In genomic region chr1:205495237-205495823, GRCh38 we compare ENCODE assay signal across 1 cellular context.
TF ChIP-seq lines count a peak whose summit lies in the region.

No MANE protein-coding gene starts in this region.

TF ChIP-seq in K562, 482 proteins besides CTCF, POLR2A, EP300 and RAD21 (continued from another document):
- TF ChIP-seq PRDM10 (IDR thresholded peaks at IDR 0.05; ENCODE audit: partially characterized antibody) (no peak), FOXJ2 (tag; IDR thresholded peaks at IDR 0.05) (no peak), NFRKB (IDR thresholded peaks at IDR 0.05; ENCODE audit: low read depth) (no peak), ZNF174 (CRISPR knock-in tag; IDR thresholded peaks at IDR 0.05) (no peak), CC2D1A (IDR thresholded peaks at IDR 0.05) (no peak), NCOR1 (IDR thresholded peaks at IDR 0.05) (no peak), LARP7 (IDR thresholded peaks at IDR 0.05) (no peak), HMBOX1 (IDR thresholded peaks at IDR 0.05) (no peak), C11orf30 (IDR thresholded peaks at IDR 0.05; ENCODE audit: low read depth) (no peak), ETV5 (CRISPR knock-in tag; IDR thresholded peaks at IDR 0.05; ENCODE audit: low read depth) (no peak), NFIC (IDR thresholded peaks at IDR 0.05) (0 out of 2 replicates have a peak, but pooled peaks have one; percentile 35), TAF9B (IDR thresholded peaks at IDR 0.05; ENCODE audit: partially characterized antibody) (no peak), MAFG (tag; conservative IDR thresholded peaks at IDR 0.05) (no peak), SNAPC5 (CRISPR knock-in tag; IDR thresholded peaks at IDR 0.05) (no peak), MEIS2 (IDR thresholded peaks at IDR 0.05; ENCODE audit: partially characterized antibody) (peak; percentile 95), STAT6 (CRISPR knock-in tag; IDR thresholded peaks at IDR 0.05) (no peak)
- TF ChIP-seq, protein P1, sequence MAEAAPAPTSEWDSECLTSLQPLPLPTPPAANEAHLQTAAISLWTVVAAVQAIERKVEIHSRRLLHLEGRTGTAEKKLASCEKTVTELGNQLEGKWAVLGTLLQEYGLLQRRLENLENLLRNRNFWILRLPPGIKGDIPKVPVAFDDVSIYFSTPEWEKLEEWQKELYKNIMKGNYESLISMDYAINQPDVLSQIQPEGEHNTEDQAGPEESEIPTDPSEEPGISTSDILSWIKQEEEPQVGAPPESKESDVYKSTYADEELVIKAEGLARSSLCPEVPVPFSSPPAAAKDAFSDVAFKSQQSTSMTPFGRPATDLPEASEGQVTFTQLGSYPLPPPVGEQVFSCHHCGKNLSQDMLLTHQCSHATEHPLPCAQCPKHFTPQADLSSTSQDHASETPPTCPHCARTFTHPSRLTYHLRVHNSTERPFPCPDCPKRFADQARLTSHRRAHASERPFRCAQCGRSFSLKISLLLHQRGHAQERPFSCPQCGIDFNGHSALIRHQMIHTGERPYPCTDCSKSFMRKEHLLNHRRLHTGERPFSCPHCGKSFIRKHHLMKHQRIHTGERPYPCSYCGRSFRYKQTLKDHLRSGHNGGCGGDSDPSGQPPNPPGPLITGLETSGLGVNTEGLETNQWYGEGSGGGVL (CRISPR knock-in tag; IDR thresholded peaks at IDR 0.05): no peak
